In genomic region chr2:29995241-29995640, GRCh38 we compare ENCODE assay signal across 27 cellular contexts.
"Had no signal": no experiment of that assay in that cellular context is flagged by ENCODE, and none has a peak within 500 bp of the region (broad histone marks: within the 10 kb centered on the region; RNA-seq: fewer than 3 reads in every experiment).

No MANE protein-coding gene starts in this region.

- H3K27me3 ChIP-seq: suprapubic skin, testis, thyroid gland, tibial artery, tibial nerve, transverse colon, upper lobe of left lung, upper lobe of right lung, uterus, vagina had no signal

- H3K4me3 ChIP-seq: stomach, suprapubic skin, testis, thoracic aorta, thyroid gland, tibial artery, tibial nerve, transverse colon, upper lobe of left lung, upper lobe of right lung, uterus, vagina had no signal

- H3K27ac Mint-ChIP-seq: stimulated activated effector memory CD8-positive, alpha-beta T cell treated with anti-CD3 and anti-CD28 coated beads, Interleukin-12 subunit alpha, Interleukin-12 subunit beta, amount 100 ng/mL, for 72 hours; stimulated activated memory B cell treated with anti-CD40 and anti-IgM and Interleukin-4, amounts not matched to agents 10 μg/mL and 1 μg/mL and 100 μg/mL, for 72 hours; stimulated activated naive B cell treated with anti-CD40 and anti-IgM and Interleukin-4, amounts not matched to agents 10 μg/mL and 1 μg/mL and 100 μg/mL, for 72 hours; stimulated activated naive CD8-positive, alpha-beta T cell treated with anti-CD3 and anti-CD28 coated beads, Interleukin-15, amount 100 ng/mL, for 72 hours; type B pancreatic cell had no signal

- H3K4me3 Mint-ChIP-seq: stimulated activated effector memory CD8-positive, alpha-beta T cell treated with anti-CD3 and anti-CD28 coated beads, Interleukin-12 subunit alpha, Interleukin-12 subunit beta, amount 100 ng/mL, for 72 hours; stimulated activated memory B cell treated with anti-CD40 and anti-IgM and Interleukin-4, amounts not matched to agents 10 μg/mL and 1 μg/mL and 100 μg/mL, for 72 hours; stimulated activated naive B cell treated with anti-CD40 and anti-IgM and Interleukin-4, amounts not matched to agents 10 μg/mL and 1 μg/mL and 100 μg/mL, for 72 hours; stimulated activated naive CD8-positive, alpha-beta T cell treated with anti-CD3 and anti-CD28 coated beads, Interleukin-15, amount 100 ng/mL, for 72 hours; stimulated activated naive CD8-positive, alpha-beta T cell treated with anti-CD3 and anti-CD28 coated beads, Interleukin-15, Interleukin-2, amounts not matched to agents 100 ng/mL and 50 ng/mL, for 24 hours; type B pancreatic cell had no signal

- ATAC-seq: stimulated activated effector memory CD8-positive, alpha-beta T cell treated with anti-CD3 and anti-CD28 coated beads, Interleukin-12 subunit alpha, Interleukin-12 subunit beta, amount 100 ng/mL, for 72 hours; stimulated activated memory B cell treated with anti-CD40 and anti-IgM and Interleukin-4, amounts not matched to agents 10 μg/mL and 1 μg/mL and 100 μg/mL, for 72 hours; stimulated activated naive B cell treated with anti-CD40 and anti-IgM and Interleukin-4, amounts not matched to agents 10 μg/mL and 1 μg/mL and 100 μg/mL, for 72 hours; stimulated activated naive CD8-positive, alpha-beta T cell treated with anti-CD3 and anti-CD28 coated beads, Interleukin-15, amount 100 ng/mL, for 72 hours; stimulated activated naive CD8-positive, alpha-beta T cell treated with anti-CD3 and anti-CD28 coated beads, Interleukin-15, Interleukin-2, amounts not matched to agents 100 U/mL and 50 U/mL, for 24 hours; upper lobe of right lung had no signal

- H3K4me1 ChIP-seq: stomach, suprapubic skin, testis, thyroid gland, tibial artery, tibial nerve, transverse colon, upper lobe of left lung, upper lobe of right lung, uterus, vagina had no signal

- DNase-seq: stimulated activated CD4-positive, alpha-beta T cell treated with anti-CD3 and anti-CD28 coated beads, Interleukin-2, amount 100 ng/mL, for 48 hours; stimulated activated CD4-positive, alpha-beta T cell treated with anti-CD3 and anti-CD28 coated beads, Interleukin-4, amount 100 ng/mL, for 1 hour; stimulated activated CD4-positive, alpha-beta T cell treated with anti-CD3 and anti-CD28 coated beads, Interleukin-4, amount 100 ng/mL, for 24 hours; stimulated activated CD4-positive, alpha-beta T cell treated with anti-CD3 and anti-CD28 coated beads, Interleukin-4, amount 100 ng/mL, for 4 hours; stimulated activated CD8-positive, alpha-beta memory T cell treated with anti-CD3 and anti-CD28 coated beads, Interleukin-4, amount 100 ng/mL, for 48 hours; stimulated activated naive B cell treated with anti-CD40 and anti-IgM and Interleukin-4, amounts not matched to agents 10 μg/mL and 1 μg/mL and 100 μg/mL, for 72 hours; stimulated activated naive CD4-positive, alpha-beta T cell; stimulated activated naive CD8-positive, alpha-beta T cell treated with anti-CD3 and anti-CD28 coated beads, Interleukin-15, amount 100 ng/mL, for 72 hours; stimulated activated naive CD8-positive, alpha-beta T cell treated with anti-CD3 and anti-CD28 coated beads, Interleukin-15, Interleukin-2, amounts not matched to agents 100 U/mL and 50 U/mL, for 24 hours; stomach; substantia nigra; testis; thyroid gland; tibial artery; transverse colon; trophoblast cell; upper lobe of left lung; upper lobe of right lung; uterus had no signal

- H3K27ac ChIP-seq: stomach, suprapubic skin, testis, thoracic aorta, thyroid gland, tibial artery, tibial nerve, transverse colon, upper lobe of left lung, upper lobe of right lung, uterus, vagina had no signal

- H3K4me1 Mint-ChIP-seq: stimulated activated effector memory CD8-positive, alpha-beta T cell treated with anti-CD3 and anti-CD28 coated beads, Interleukin-12 subunit alpha, Interleukin-12 subunit beta, amount 100 ng/mL, for 72 hours; stimulated activated memory B cell treated with anti-CD40 and anti-IgM and Interleukin-4, amounts not matched to agents 10 μg/mL and 1 μg/mL and 100 μg/mL, for 72 hours; stimulated activated naive B cell treated with anti-CD40 and anti-IgM and Interleukin-4, amounts not matched to agents 10 μg/mL and 1 μg/mL and 100 μg/mL, for 72 hours; stimulated activated naive CD8-positive, alpha-beta T cell treated with anti-CD3 and anti-CD28 coated beads, Interleukin-15, amount 100 ng/mL, for 72 hours had no signal

- H3K36me3 ChIP-seq: stomach, suprapubic skin, thoracic aorta, thyroid gland, tibial artery, tibial nerve, transverse colon, upper lobe of left lung, upper lobe of right lung, uterus, vagina had no signal

- H3K36me3 Mint-ChIP-seq: stimulated activated effector memory CD8-positive, alpha-beta T cell treated with anti-CD3 and anti-CD28 coated beads, Interleukin-12 subunit alpha, Interleukin-12 subunit beta, amount 100 ng/mL, for 72 hours; stimulated activated naive B cell treated with anti-CD40 and anti-IgM and Interleukin-4, amounts not matched to agents 10 μg/mL and 1 μg/mL and 100 μg/mL, for 72 hours; type B pancreatic cell had no signal

- H3K9me3 Mint-ChIP-seq: stimulated activated memory B cell treated with anti-CD40 and anti-IgM and Interleukin-4, amounts not matched to agents 10 μg/mL and 1 μg/mL and 100 μg/mL, for 72 hours; type B pancreatic cell had no signal

- H3K9me3 ChIP-seq: suprapubic skin, testis, thoracic aorta, thyroid gland, transverse colon, upper lobe of right lung, uterus, vagina had no signal
